Comparison of ENCODE assay signal across 10 cellular contexts in the genomic region with DNA sequence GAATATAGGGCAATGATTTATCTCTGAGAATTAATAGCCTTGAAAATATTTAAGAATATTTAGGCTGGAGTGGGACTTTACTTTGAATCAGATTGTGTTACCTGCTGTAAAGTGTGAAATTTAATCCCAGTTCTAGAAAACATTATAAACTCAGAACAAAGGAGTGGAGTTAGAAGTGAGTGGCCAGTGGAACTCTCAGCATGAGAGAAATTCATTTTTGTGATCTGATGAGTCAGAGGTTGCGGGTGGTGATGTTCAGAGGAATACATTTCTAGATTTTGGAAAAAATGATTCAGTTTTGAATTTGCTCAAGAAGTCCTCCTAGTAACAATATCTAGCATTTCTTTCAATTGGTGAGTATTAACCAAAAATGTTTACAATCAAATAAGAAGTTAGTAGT.
A peak's percentile ranks its signal among the peaks of the same experiment; 100 is the strongest.
DNase-seq lines count a peak whose midpoint lies in the region; ATAC-seq and TF ChIP-seq lines count a peak whose summit lies in the region.
"Had no signal": no experiment of that assay in that cellular context is flagged by ENCODE, and none has a peak within 500 bp of the region (broad histone marks: within the 10 kb centered on the region; RNA-seq: fewer than 3 reads in every experiment).

No MANE protein-coding gene starts in this region.

- H3K27me3 ChIP-seq in hepatocyte: no peaks in the 10 kb centered on the region

- no peak for ATAC-seq in HG03039 (IDR thresholded peaks at IDR 0.05; ENCODE audit: unreplicated experiment)
- ATAC-seq in HG02798 (IDR thresholded peaks at IDR 0.05; ENCODE audit: poor library complexity, unreplicated experiment): no peak
- ATAC-seq in natural killer cell: no peak

- peaks cover 97% of the 10 kb centered on the region for H3K79me2 ChIP-seq in hepatocyte

- H3K27ac ChIP-seq in hepatocyte: no peak overlapping the region

- peaks cover 96% of the 10 kb centered on the region for H4K20me1 ChIP-seq in hepatocyte (ENCODE audit: insufficient read depth, poor library complexity, severe bottlenecking)

- no peak overlapping the region for H2AFZ ChIP-seq in hepatocyte

- intact Hi-C loops in activated T-helper 2 cell treated with anti-CD3 and anti-CD28 coated beads, Interferon-gamma antibody, Interleukin-2, Interleukin-4, amounts not matched to agents 10 μg/mL and 5 μg/mL and 100 μg/mL, durations not matched to agents 14 hours and 24 hours and 36 hours (cut with micrococcal nuclease): loop anchor here (2.0 to 10.0 kb wide), 3 partner anchors 52 to 170 kb away; a partner anchor contains a TSS
- intact Hi-C loops in natural killer cell (cut with micrococcal nuclease): no loop called here

- no peak overlapping the region for H3K4me2 ChIP-seq in hepatocyte

- H3K36me3 Mint-ChIP-seq in activated T-helper 2 cell treated with anti-CD3 and anti-CD28 coated beads, Interferon-gamma antibody, Interleukin-2, Interleukin-4, amounts not matched to agents 10 μg/mL and 5 μg/mL and 100 μg/mL, durations not matched to agents 14 hours and 24 hours and 36 hours (ENCODE audit: low read depth): no peaks in the 10 kb centered on the region
- no peaks in the 10 kb centered on the region for H3K36me3 Mint-ChIP-seq in natural killer cell

- H3K27ac Mint-ChIP-seq in activated T-helper 2 cell treated with anti-CD3 and anti-CD28 coated beads, Interferon-gamma antibody, Interleukin-2, Interleukin-4, amounts not matched to agents 10 μg/mL and 5 μg/mL and 100 μg/mL, durations not matched to agents 14 hours and 24 hours and 36 hours: peak overlapping the region; percentile 9
- H3K27ac Mint-ChIP-seq in natural killer cell: peak overlapping the region in 1 of 2 donors; percentile 38

- H3K9me2 ChIP-seq in hepatocyte (replicated peaks; ENCODE audit: insufficient read depth): no peaks in the 10 kb centered on the region

- no peaks in the 10 kb centered on the region for H3K9me3 Mint-ChIP-seq in activated T-helper 2 cell treated with anti-CD3 and anti-CD28 coated beads, Interferon-gamma antibody, Interleukin-2, Interleukin-4, amounts not matched to agents 10 μg/mL and 5 μg/mL and 100 μg/mL, durations not matched to agents 14 hours and 24 hours and 36 hours
- no peaks in the 10 kb centered on the region for H3K9me3 Mint-ChIP-seq in natural killer cell

- no peak overlapping the region for H3K4me3 ChIP-seq in hepatocyte

- TF ChIP-seq CTCF in hepatocyte (IDR thresholded peaks at IDR 0.05; ENCODE audit: poor library complexity) (no peak), natural killer cell (IDR thresholded peaks at IDR 0.05) (no peak)

- H3K27me3 Mint-ChIP-seq in activated T-helper 2 cell treated with anti-CD3 and anti-CD28 coated beads, Interferon-gamma antibody, Interleukin-2, Interleukin-4, amounts not matched to agents 10 μg/mL and 5 μg/mL and 100 μg/mL, durations not matched to agents 14 hours and 24 hours and 36 hours (ENCODE audit: low read depth): no peaks in the 10 kb centered on the region
- H3K27me3 Mint-ChIP-seq in natural killer cell (ENCODE audit: low read depth in 2 of 2): no peaks in the 10 kb centered on the region

- no peaks in the 10 kb centered on the region for H3K36me3 ChIP-seq in hepatocyte (replicated peaks; ENCODE audit: insufficient read depth, low read depth)

- WGBS in hepatocyte (ENCODE audit: low lambda C conversion rate, missing lambda C conversion rate): 86% methylated on average over 1 of the region's 1 CpG

- DNase-seq in stimulated activated CD4-positive, alpha-beta T cell treated with anti-CD3 and anti-CD28 coated beads, Interleukin-15, amount 100 ng/mL, for 24 hours: peak; percentile 55
- DNase-seq in stimulated activated CD4-positive, alpha-beta T cell treated with anti-CD3 and anti-CD28 coated beads, Interleukin-4, amount 100 ng/mL, for 1 hour: no peak
- DNase-seq in activated T-helper 2 cell treated with anti-CD3 and anti-CD28 coated beads, Interferon-gamma antibody, Interleukin-2, Interleukin-4, amounts not matched to agents 10 μg/mL and 5 μg/mL and 100 μg/mL, durations not matched to agents 14 hours and 24 hours and 36 hours (ENCODE audit: low spot score): no peak
- DNase-seq in hepatocyte (ENCODE audit: low spot score): peak; percentile 6
- DNase-seq in NCI-H1436 treated with DMSO at 0.1 percent for 48 hours (lab: John Stamatoyannopoulos, UW): no peak
- no peak for DNase-seq in natural killer cell
- DNase-seq: NCI-H774, retina had no signal

- H3K4me1 ChIP-seq in hepatocyte (ENCODE audit: insufficient read depth): peaks cover 19% of the 10 kb centered on the region

- H3K4me1 Mint-ChIP-seq in activated T-helper 2 cell treated with anti-CD3 and anti-CD28 coated beads, Interferon-gamma antibody, Interleukin-2, Interleukin-4, amounts not matched to agents 10 μg/mL and 5 μg/mL and 100 μg/mL, durations not matched to agents 14 hours and 24 hours and 36 hours (ENCODE audit: low read depth): peaks cover 42% of the 10 kb centered on the region
- peaks cover 73 to 74% of the 10 kb centered on the region in 2 donors for H3K4me1 Mint-ChIP-seq in natural killer cell

- H3K4me3 Mint-ChIP-seq in activated T-helper 2 cell treated with anti-CD3 and anti-CD28 coated beads, Interferon-gamma antibody, Interleukin-2, Interleukin-4, amounts not matched to agents 10 μg/mL and 5 μg/mL and 100 μg/mL, durations not matched to agents 14 hours and 24 hours and 36 hours (ENCODE audit: low read depth): no peak overlapping the region
- H3K4me3 Mint-ChIP-seq in natural killer cell: no peak overlapping the region

- no peaks in the 10 kb centered on the region for H3K9me3 ChIP-seq in hepatocyte (ENCODE audit: low read depth)

Comparison
In these comparisons a context has a peak if more than half of its experiments do, and no peak if none do; other contexts are left out.
1. DNase-seq: peak in stimulated activated CD4-positive, alpha-beta T cell treated with anti-CD3 and anti-CD28 coated beads, Interleukin-15, amount 100 ng/mL, for 24 hours (single experiment) and hepatocyte (single experiment); none in stimulated activated CD4-positive, alpha-beta T cell treated with anti-CD3 and anti-CD28 coated beads, Interleukin-4, amount 100 ng/mL, for 1 hour (single experiment), activated T-helper 2 cell treated with anti-CD3 and anti-CD28 coated beads, Interferon-gamma antibody, Interleukin-2, Interleukin-4, amounts not matched to agents 10 μg/mL and 5 μg/mL and 100 μg/mL, durations not matched to agents 14 hours and 24 hours and 36 hours (single experiment), NCI-H1436 treated with DMSO at 0.1 percent for 48 hours (single experiment) and natural killer cell (single experiment).